In the genomic region with DNA sequence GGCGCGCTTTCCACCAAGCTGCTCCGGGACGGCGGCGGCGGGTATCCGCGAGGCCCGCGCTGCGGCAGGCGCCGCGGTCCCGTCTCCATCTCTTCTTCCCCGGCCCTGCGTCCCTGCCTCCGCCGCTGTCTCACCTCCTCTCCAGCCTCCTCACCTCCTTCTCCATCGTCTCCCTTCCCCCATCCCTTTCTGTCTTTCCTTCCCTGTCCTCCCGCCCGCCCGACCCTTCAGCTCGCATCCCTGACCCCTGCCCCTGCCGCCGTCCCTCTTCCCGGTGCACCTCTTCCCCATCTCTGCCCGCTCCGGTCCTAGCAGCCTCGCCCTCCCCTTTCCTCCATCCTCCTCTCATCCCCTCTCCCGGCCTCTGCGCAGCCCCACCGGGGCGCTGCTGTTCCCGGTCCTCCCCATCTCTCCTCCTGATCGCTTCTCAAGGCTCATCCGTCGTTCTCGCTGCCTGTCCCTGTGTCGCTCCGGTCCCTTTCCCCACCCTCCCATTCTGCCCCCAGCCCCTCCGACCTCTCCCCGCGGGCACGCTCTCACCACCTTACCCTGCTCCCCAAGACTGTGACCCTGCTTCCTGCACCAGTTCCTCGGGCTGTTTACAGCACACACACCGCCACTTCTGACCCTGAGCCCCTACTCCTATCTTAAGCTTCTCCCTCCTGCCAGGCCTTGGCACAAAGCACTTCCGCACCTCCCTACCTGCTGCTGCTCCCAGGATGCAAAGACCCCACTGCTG, we compare ENCODE assay signal across 8 cellular contexts. TPM values are rescaled to one million over a fixed set of nuclear protein-coding genes. Genes with fewer than 3 reads are reported as not detected.
A peak's percentile ranks its signal among the peaks of the same experiment; 100 is the strongest.
DNase-seq lines count a peak whose midpoint lies in the region; ATAC-seq and TF ChIP-seq lines count a peak whose summit lies in the region.

No MANE protein-coding gene starts in this region.

- no peak overlapping the region for H3K9ac ChIP-seq in HUES48 (ENCODE audit: low read depth, low read length)

- peaks cover 12% of the 10 kb centered on the region for H3K36me3 Mint-ChIP-seq in activated CD4-positive, alpha-beta T cell treated with anti-CD3 and anti-CD28 coated beads, Interleukin-2, amount 10 ng/mL, durations not matched to agents 24 days and 14 days (ENCODE audit: low read depth)

- peaks cover 29% of the 10 kb centered on the region for H3K4me1 Mint-ChIP-seq in activated CD4-positive, alpha-beta T cell treated with anti-CD3 and anti-CD28 coated beads, Interleukin-2, amount 10 ng/mL, durations not matched to agents 24 days and 14 days

- no peak for TF ChIP-seq POLR2A in prostate gland (IDR thresholded peaks at IDR 0.05)

- ATAC-seq in foreskin keratinocyte (peak; percentile 28), GM19397 (IDR thresholded peaks at IDR 0.05; ENCODE audit: unreplicated experiment) (no peak)

- peak overlapping the region; percentile 99 for H3K4me3 Mint-ChIP-seq in activated CD4-positive, alpha-beta T cell treated with anti-CD3 and anti-CD28 coated beads, Interleukin-2, amount 10 ng/mL, durations not matched to agents 24 days and 14 days

- no peaks in the 10 kb centered on the region for H3K36me3 ChIP-seq in HUES48 (ENCODE audit: control insufficient read depth, insufficient read depth, low read length)
- no peaks in the 10 kb centered on the region for H3K36me3 ChIP-seq in prostate gland

- H3K4me3 ChIP-seq in HUES48 (ENCODE audit: low read depth, low read length) (peak overlapping the region; percentile 84), prostate gland (peak overlapping the region; percentile 65 to 70)

- H3K27ac ChIP-seq in HUES48 (ENCODE audit: low read depth, low read length): no peak overlapping the region
- H3K27ac ChIP-seq in foreskin keratinocyte: no peak overlapping the region
- no peak overlapping the region for H3K27ac ChIP-seq in prostate gland

- 1% methylated on average over 49 of the region's 49 CpGs for WGBS in prostate gland

- H3K9me3 Mint-ChIP-seq in activated CD4-positive, alpha-beta T cell treated with anti-CD3 and anti-CD28 coated beads, Interleukin-2, amount 10 ng/mL, durations not matched to agents 24 days and 14 days: no peaks in the 10 kb centered on the region

- H3K9me3 ChIP-seq in HUES48 (ENCODE audit: control insufficient read depth, insufficient read depth, low read length): no peaks in the 10 kb centered on the region
- no peaks in the 10 kb centered on the region for H3K9me3 ChIP-seq in prostate gland

- TF ChIP-seq CTCF in foreskin keratinocyte (conservative IDR thresholded peaks at IDR 0.05) (no peak), prostate gland (IDR thresholded peaks at IDR 0.05) (no peak)

- no peaks in the 10 kb centered on the region for H3K27me3 Mint-ChIP-seq in activated CD4-positive, alpha-beta T cell treated with anti-CD3 and anti-CD28 coated beads, Interleukin-2, amount 10 ng/mL, durations not matched to agents 24 days and 14 days

- H3K27me3 ChIP-seq in HUES48 (ENCODE audit: control insufficient read depth, insufficient read depth, low read length) (peaks cover 25% of the 10 kb centered on the region), foreskin keratinocyte (no peaks in the 10 kb centered on the region), prostate gland (replicated peaks; ENCODE audit: insufficient read depth) (no peaks in the 10 kb centered on the region)

- intact Hi-C loops in activated CD4-positive, alpha-beta T cell treated with anti-CD3 and anti-CD28 coated beads, Interleukin-2, amount 10 ng/mL, durations not matched to agents 24 days and 14 days (cut with micrococcal nuclease): loop anchor here (1.0 to 10.0 kb wide), 4 partner anchors 33 to 792 kb away; partner anchors contain the start of genes ACOT7, CAMTA1 and RPL22
- intact Hi-C loops in prostate gland (cut with DNase I): loop anchor here (5.0 kb wide), 1 partner anchor 189 kb away; the partner anchor contains the start of gene CHD5

- DNase-seq in DMS53 (lab: John Stamatoyannopoulos, UW) (peak; percentile 65), DMS53 treated with DMSO at 0.1 percent for 48 hours (lab: John Stamatoyannopoulos, UW; ENCODE audit: unreplicated experiment) (no peak), foreskin keratinocyte (no peak), prostate gland (ENCODE audit: low spot score) (no peak), NOMO-1 treated with DMSO at 0.1 percent for 48 hours (lab: John Stamatoyannopoulos, UW; ENCODE audit: unreplicated experiment) (no peak)
- peak; percentile 73 for DNase-seq in activated CD4-positive, alpha-beta T cell treated with anti-CD3 and anti-CD28 coated beads, Interleukin-2, amount 10 ng/mL, durations not matched to agents 24 days and 14 days

- H3K4me1 ChIP-seq in HUES48 (ENCODE audit: control insufficient read depth, insufficient read depth, low read length) (peaks cover 18% of the 10 kb centered on the region), foreskin keratinocyte (no peaks in the 10 kb centered on the region), prostate gland (replicated peaks) (peaks cover 8% of the 10 kb centered on the region)

- H3K27ac Mint-ChIP-seq in activated CD4-positive, alpha-beta T cell treated with anti-CD3 and anti-CD28 coated beads, Interleukin-2, amount 10 ng/mL, durations not matched to agents 24 days and 14 days: peak overlapping the region; percentile 97

RNA-seq across cellular contexts. Expression of gene NPHP4, which starts 0.8 kb away (rescaled TPM):
- 20.0 and 21.0 TPM in 2 replicates for total RNA-seq in activated CD4-positive, alpha-beta T cell treated with anti-CD3 and anti-CD28 coated beads, Interleukin-2, amount 10 ng/mL, durations not matched to agents 24 days and 14 days
- total RNA-seq in foreskin keratinocyte (7.4 and 9.2 TPM in 2 replicates), prostate gland (10 to 100 TPM; 11.4 to 32.2 TPM)
- 3.9 and 4.8 TPM in 2 replicates for polyA plus RNA-seq in foreskin keratinocyte

RNA-seq across cellular contexts. Expression of gene KCNAB2, which starts 52.7 kb away (rescaled TPM):
- 261 and 262 TPM in 2 replicates for total RNA-seq in activated CD4-positive, alpha-beta T cell treated with anti-CD3 and anti-CD28 coated beads, Interleukin-2, amount 10 ng/mL, durations not matched to agents 24 days and 14 days
- total RNA-seq in foreskin keratinocyte: 2.0 TPM in 2 replicates
- 1.8 and 2.0 TPM in 2 replicates for polyA plus RNA-seq in foreskin keratinocyte
- total RNA-seq in prostate gland: 1 to 10 TPM; 2.0 to 5.5 TPM

Comparison
In these comparisons a context has a peak if more than half of its experiments do, and no peak if none do; other contexts are left out.
1. DNase-seq: peak in DMS53 (single experiment) and activated CD4-positive, alpha-beta T cell treated with anti-CD3 and anti-CD28 coated beads, Interleukin-2, amount 10 ng/mL, durations not matched to agents 24 days and 14 days (single experiment); none in DMS53 treated with DMSO at 0.1 percent for 48 hours (single experiment), foreskin keratinocyte (0 of 2), prostate gland (single experiment) and NOMO-1 treated with DMSO at 0.1 percent for 48 hours (single experiment).
2. RNA of gene KCNAB2, which starts 52.7 kb away (total RNA-seq): 261 to 262 TPM in activated CD4-positive, alpha-beta T cell treated with anti-CD3 and anti-CD28 coated beads, Interleukin-2, amount 10 ng/mL, durations not matched to agents 24 days and 14 days; 2.0 to 5.5 TPM in prostate gland and 2.0 TPM in foreskin keratinocyte; every median in the first group is over 10 times any median in the second.